24 cellular contexts compared by ENCODE assay signal in genomic region chr17:50799582-50799981, GRCh38. TPM values are rescaled to one million over a fixed set of nuclear protein-coding genes. Genes with fewer than 3 reads are reported as not detected.
"Had no signal": no experiment of that assay in that cellular context is flagged by ENCODE, and none has a peak within 500 bp of the region (broad histone marks: within the 10 kb centered on the region; RNA-seq: fewer than 3 reads in every experiment).

No MANE protein-coding gene starts in this region.

- H3K4me2 ChIP-seq: hepatocyte had no signal

- H3K9me3 Mint-ChIP-seq: activated CD8-positive, alpha-beta T cell treated with anti-CD3 and anti-CD28 coated beads for 36 hours; memory B cell; naive thymus-derived CD8-positive, alpha-beta T cell had no signal

- H3K27ac Mint-ChIP-seq: activated CD8-positive, alpha-beta T cell treated with anti-CD3 and anti-CD28 coated beads for 36 hours; activated naive CD8-positive, alpha-beta T cell; memory B cell; T-helper 17 cell had no signal

- H3K9me3 ChIP-seq: body of pancreas, left lung, psoas muscle, stomach, thoracic aorta had no signal

- H3K27me3 Mint-ChIP-seq: activated CD8-positive, alpha-beta T cell treated with anti-CD3 and anti-CD28 coated beads for 36 hours; activated naive CD8-positive, alpha-beta T cell; memory B cell had no signal

- H3K36me3 Mint-ChIP-seq: activated naive CD8-positive, alpha-beta T cell; memory B cell; naive thymus-derived CD8-positive, alpha-beta T cell had no signal

- H3K4me1 ChIP-seq: left lung, psoas muscle had no signal

- DNase-seq: activated CD4-positive, alpha-beta T cell treated with anti-CD3 and anti-CD28 coated beads for 48 hours; activated CD8-positive, alpha-beta memory T cell treated with anti-CD3 and anti-CD28 coated beads, Interleukin-2, amount 50 U/mL, for 4 hours; activated CD8-positive, alpha-beta T cell treated with anti-CD3 and anti-CD28 coated beads for 36 hours; activated effector memory CD4-positive, alpha-beta T cell treated with anti-CD3 and anti-CD28 coated beads, Interleukin-2, amount 50 U/mL, for 16 hours; activated T-cell treated with anti-CD3 and anti-CD28 coated beads, Interleukin-2, amount 50 U/mL, for 48 hours; amniotic stem cell; body of pancreas; dermis blood vessel endothelial cell; left lung; naive thymus-derived CD8-positive, alpha-beta T cell; nucleus accumbens; psoas muscle; stimulated activated CD4-positive, alpha-beta T cell treated with anti-CD3 and anti-CD28 coated beads, Interleukin-1b, Interleukin-23, amount 100 ng/mL, for 48 hours; stomach; T-helper 17 cell had no signal

- H3K36me3 ChIP-seq: left lung, stomach, thoracic aorta had no signal

- H3K4me3 Mint-ChIP-seq: activated CD8-positive, alpha-beta T cell treated with anti-CD3 and anti-CD28 coated beads for 36 hours; activated naive CD8-positive, alpha-beta T cell; memory B cell; naive thymus-derived CD8-positive, alpha-beta T cell; T-helper 17 cell had no signal

- H2AFZ ChIP-seq: hepatocyte had no signal

- H3K4me3 ChIP-seq: body of pancreas, hepatocyte, left lung, psoas muscle, stomach, thoracic aorta had no signal

- FAIRE-seq: urothelium cell line had no signal

- ATAC-seq: activated CD8-positive, alpha-beta T cell treated with anti-CD3 and anti-CD28 coated beads for 36 hours; body of pancreas; left lung; naive thymus-derived CD8-positive, alpha-beta T cell; psoas muscle; T-helper 17 cell had no signal

- H3K27me3 ChIP-seq: body of pancreas, hepatocyte, left lung, stomach had no signal

- H3K4me1 Mint-ChIP-seq: memory B cell had no signal

- H3K27ac ChIP-seq: body of pancreas, left lung, psoas muscle, stomach, thoracic aorta had no signal

RNA-seq across cellular contexts. Expression of gene ANKRD40CL, which starts 32.3 kb away (rescaled TPM):
- total RNA-seq: activated CD8-positive, alpha-beta T cell treated with anti-CD3 and anti-CD28 coated beads for 36 hours; chondrocyte; dermis blood vessel endothelial cell; esophagus mucosa; glomerular endothelial cell; left lung; naive thymus-derived CD8-positive, alpha-beta T cell; psoas muscle; sciatic nerve; T-helper 17 cell; thoracic aorta had no signal
- polyA plus RNA-seq: naive thymus-derived CD8-positive, alpha-beta T cell; psoas muscle had no signal

RNA-seq across cellular contexts. Expression of gene WFIKKN2, which starts 35.8 kb away (rescaled TPM):
- total RNA-seq: activated CD8-positive, alpha-beta T cell treated with anti-CD3 and anti-CD28 coated beads for 36 hours; dermis blood vessel endothelial cell; esophagus mucosa; glomerular endothelial cell; left lung; naive thymus-derived CD8-positive, alpha-beta T cell; T-helper 17 cell had no signal
- polyA plus RNA-seq: hepatocyte; naive thymus-derived CD8-positive, alpha-beta T cell had no signal
